Comparison of ENCODE assay signal across 28 cellular contexts in genomic region chr18:8974696-8975095, GRCh38.
"Had no signal": no experiment of that assay in that cellular context is flagged by ENCODE, and none has a peak within 500 bp of the region (broad histone marks: within the 10 kb centered on the region; RNA-seq: fewer than 3 reads in every experiment).

No MANE protein-coding gene starts in this region.

- H3K27me3 ChIP-seq: heart right ventricle, hepatocyte, left lung, neural progenitor cell, neutrophil, right atrium auricular region, spleen, tibial nerve, upper lobe of left lung, vagina had no signal

- H3K4me3 Mint-ChIP-seq: naive B cell; natural killer cell; nephron progenitor cell; neural progenitor cell; stimulated activated effector memory CD8-positive, alpha-beta T cell treated with anti-CD3 and anti-CD28 coated beads, Interleukin-12 subunit alpha, Interleukin-12 subunit beta, amount 100 ng/mL, for 72 hours; stimulated activated naive CD8-positive, alpha-beta T cell treated with anti-CD3 and anti-CD28 coated beads, Interleukin-15, Interleukin-2, amounts not matched to agents 100 ng/mL and 50 ng/mL, for 24 hours had no signal

- H3K4me1 ChIP-seq: heart right ventricle, left lung, lower lobe of right lung, parathyroid adenoma, psoas muscle, right atrium auricular region, spleen, tibial nerve, upper lobe of left lung, vagina had no signal

- H3K9me3 ChIP-seq: lower lobe of right lung, neutrophil, psoas muscle, upper lobe of left lung, vagina had no signal

- H3K27ac ChIP-seq: heart right ventricle, hepatocyte, left lung, lower lobe of right lung, neural progenitor cell, neutrophil, parathyroid adenoma, psoas muscle, right atrium auricular region, spleen, tibial nerve, upper lobe of left lung, vagina had no signal

- H3K4me1 Mint-ChIP-seq: natural killer cell, nephron progenitor cell had no signal

- H3K4me3 ChIP-seq: heart right ventricle, hepatocyte, left lung, lower lobe of right lung, neural progenitor cell, psoas muscle, right atrium auricular region, spleen, tibial nerve, upper lobe of left lung, vagina had no signal

- H3K36me3 Mint-ChIP-seq: natural killer cell; stimulated activated effector memory CD8-positive, alpha-beta T cell treated with anti-CD3 and anti-CD28 coated beads, Interleukin-12 subunit alpha, Interleukin-12 subunit beta, amount 100 ng/mL, for 72 hours had no signal

- H3K27ac Mint-ChIP-seq: naive B cell; natural killer cell; nephron progenitor cell; neural progenitor cell; stimulated activated effector memory CD8-positive, alpha-beta T cell treated with anti-CD3 and anti-CD28 coated beads, Interleukin-12 subunit alpha, Interleukin-12 subunit beta, amount 100 ng/mL, for 72 hours; stimulated activated naive CD8-positive, alpha-beta T cell treated with anti-CD3 and anti-CD28 coated beads, Interleukin-15, Interleukin-2, amounts not matched to agents 100 ng/mL and 50 ng/mL, for 24 hours had no signal

- H3K36me3 ChIP-seq: heart right ventricle, left lung, lower lobe of right lung, neural progenitor cell, neutrophil, right atrium auricular region, spleen, tibial nerve, upper lobe of left lung, vagina had no signal

- DNase-seq: heart right ventricle; kidney; left lung; lower lobe of right lung; mammary epithelial cell; mesenchymal stem cell; naive B cell; natural killer cell; nephron progenitor cell; occipital lobe; psoas muscle; small intestine; spleen; stimulated activated CD4-positive, alpha-beta T cell treated with anti-CD3 and anti-CD28 coated beads, Interleukin-4, amount 100 ng/mL, for 24 hours; stimulated activated naive CD4-positive, alpha-beta T cell; substantia nigra; upper lobe of left lung had no signal

- H3K9ac ChIP-seq: neural progenitor cell, parathyroid adenoma had no signal

- H3K9me3 Mint-ChIP-seq: natural killer cell; stimulated activated effector memory CD8-positive, alpha-beta T cell treated with anti-CD3 and anti-CD28 coated beads, Interleukin-12 subunit alpha, Interleukin-12 subunit beta, amount 100 ng/mL, for 72 hours; stimulated activated naive CD8-positive, alpha-beta T cell treated with anti-CD3 and anti-CD28 coated beads, Interleukin-15, Interleukin-2, amounts not matched to agents 100 ng/mL and 50 ng/mL, for 24 hours had no signal

- ATAC-seq: heart right ventricle; left colon; left lung; lower lobe of right lung; natural killer cell; psoas muscle; sciatic nerve; stimulated activated effector memory CD8-positive, alpha-beta T cell treated with anti-CD3 and anti-CD28 coated beads, Interleukin-12 subunit alpha, Interleukin-12 subunit beta, amount 100 ng/mL, for 72 hours had no signal
